In genomic region chr9:87640385-87640795, GRCh38 we compare ENCODE assay signal across 10 cellular contexts.
A peak's percentile ranks its signal among the peaks of the same experiment; 100 is the strongest.
DNase-seq lines count a peak whose midpoint lies in the region; ATAC-seq and TF ChIP-seq lines count a peak whose summit lies in the region.
"Had no signal": no experiment of that assay in that cellular context is flagged by ENCODE, and none has a peak within 500 bp of the region (broad histone marks: within the 10 kb centered on the region; RNA-seq: fewer than 3 reads in every experiment).

No MANE protein-coding gene starts in this region.

- no peaks in the 10 kb centered on the region for H3K9me3 ChIP-seq in A673 (ENCODE audit: low read depth, low read length, poor library complexity, severe bottlenecking)

- no TSS peak for BruUV-seq in A673 (replicated peaks; lab: Mats Ljungman, UMichigan)

- H3K27me3 Mint-ChIP-seq in mesothelial cell of epicardium (ENCODE audit: low read depth), result no peaks in the 10 kb centered on the region

- ATAC-seq in HG03439 (IDR thresholded peaks at IDR 0.05; ENCODE audit: unreplicated experiment), result no peak

- peak; percentile 47 for DNase-seq in A673 (ENCODE audit: low spot score)
- DNase-seq in NCI-H2029 (lab: John Stamatoyannopoulos, UW), result peak; percentile 73
- DNase-seq in epidermal melanocyte (ENCODE audit: insufficient read length, low spot score), result peak; percentile 68
- DNase-seq in mesothelial cell of epicardium (ENCODE audit: low spot score in 2 of 2, unreplicated experiment in 2 of 2), result peak in 1 of 2 experiments; percentile 44
- no peak for DNase-seq in NCI-H2171 (lab: John Stamatoyannopoulos, UW)
- no peak for DNase-seq in SIG-M5 (lab: John Stamatoyannopoulos, UW)
- no peak for DNase-seq in NCI-H2227 (lab: John Stamatoyannopoulos, UW; ENCODE audit: unreplicated experiment)
- DNase-seq: NCI-H446 had no signal

- H3K4me3 ChIP-seq in A673 (ENCODE audit: low read depth, low read length, poor library complexity, severe bottlenecking), result no peak overlapping the region

- POLR2A ChIA-PET in A673 (lab: Charles Lee; ENCODE audit: low non-redundant PET), result no interaction called here

- H3K27ac Mint-ChIP-seq in mesothelial cell of epicardium, result peak overlapping the region; percentile 92

- intact Hi-C loops in A673 (cut with micrococcal nuclease; ENCODE audit: unreplicated experiment), result no loop called here

- peaks cover 90% of the 10 kb centered on the region for H3K36me3 ChIP-seq in A673 (ENCODE audit: insufficient read depth, low read length, poor library complexity, severe bottlenecking)

- H3K27me3 ChIP-seq in A673 (replicated peaks; ENCODE audit: insufficient read depth, low read depth, low read length, poor library complexity), result no peaks in the 10 kb centered on the region

- peaks cover 44% of the 10 kb centered on the region for H3K4me1 ChIP-seq in A673 (ENCODE audit: insufficient read depth, low read length, poor library complexity, severe bottlenecking)

- peaks cover 30% of the 10 kb centered on the region for H3K36me3 Mint-ChIP-seq in mesothelial cell of epicardium

- CTCF ChIA-PET in A673 (lab: Charles Lee), result no interaction called here

- no peaks in the 10 kb centered on the region for H3K9me3 Mint-ChIP-seq in mesothelial cell of epicardium
- H3K9me3 Mint-ChIP-seq: neural crest cell had no signal

- H3K4me3 Mint-ChIP-seq in mesothelial cell of epicardium, result no peak overlapping the region
- H3K4me3 Mint-ChIP-seq: neural crest cell had no signal

- no peak for TF ChIP-seq CTCF in A673 (conservative IDR thresholded peaks at IDR 0.05; ENCODE audit: low read depth, low read length)
- no peak for TF ChIP-seq CTCF in mesothelial cell of epicardium (IDR thresholded peaks at IDR 0.05; ENCODE audit: unreplicated experiment)

- H3K27ac ChIP-seq in A673 (ENCODE audit: low read depth, low read length, poor library complexity, severe bottlenecking), result peak overlapping the region; percentile 53

- H3K4me1 Mint-ChIP-seq in mesothelial cell of epicardium, result peaks cover 82% of the 10 kb centered on the region

Comparison
In these comparisons a context has a peak if more than half of its experiments do, and no peak if none do; other contexts are left out.
1. DNase-seq: peak in A673 (single experiment), NCI-H2029 (single experiment) and epidermal melanocyte (single experiment); none in NCI-H2171 (single experiment), SIG-M5 (single experiment) and NCI-H2227 (single experiment).